1 cellular context compared by ENCODE assay signal in the genomic region with DNA sequence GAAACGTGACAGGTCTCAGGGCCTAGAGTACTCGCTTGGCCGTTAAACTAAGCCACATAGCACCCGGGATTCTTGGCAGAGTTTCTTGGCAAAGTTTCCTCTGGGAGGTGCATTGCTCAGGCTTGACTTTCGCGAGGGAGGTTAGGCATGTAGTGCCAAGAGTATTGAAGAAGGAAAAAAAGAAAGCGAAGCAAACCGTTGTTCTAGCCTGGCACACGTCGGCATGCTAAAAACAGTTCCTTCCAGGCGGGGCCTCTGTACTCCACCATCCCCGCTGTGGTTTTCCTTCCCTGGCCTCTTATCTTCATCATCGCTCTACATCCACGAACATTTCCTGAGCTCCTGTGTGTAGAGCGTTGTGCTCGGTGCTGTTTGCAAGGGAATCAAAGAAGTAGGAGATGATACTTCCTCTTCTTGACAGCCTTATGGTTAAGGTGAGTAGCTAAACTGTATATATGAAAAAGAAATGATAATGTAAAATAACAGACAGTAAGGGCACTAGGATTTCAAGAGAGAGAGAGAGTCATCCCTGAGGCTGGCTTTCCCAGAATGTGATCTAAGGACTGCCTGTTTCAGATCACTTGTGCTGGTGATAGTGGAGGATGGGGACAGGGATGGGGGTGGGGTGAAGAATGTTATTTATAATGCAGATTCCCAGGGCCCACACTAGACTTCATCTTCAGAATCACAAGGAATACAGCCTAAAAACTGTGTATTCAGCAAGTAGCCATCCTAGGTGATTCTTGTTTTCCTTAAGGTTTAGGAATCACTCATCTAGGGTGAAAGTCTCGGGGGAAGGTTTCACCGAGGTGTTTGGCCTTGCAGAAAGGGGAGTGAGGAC.
TF ChIP-seq lines count a peak whose summit lies in the region.

No MANE protein-coding gene starts in this region.

TF ChIP-seq in GM23338, 12 proteins besides CTCF, POLR2A, EP300 and RAD21 (continued from another document):
- TF ChIP-seq, protein P1, sequence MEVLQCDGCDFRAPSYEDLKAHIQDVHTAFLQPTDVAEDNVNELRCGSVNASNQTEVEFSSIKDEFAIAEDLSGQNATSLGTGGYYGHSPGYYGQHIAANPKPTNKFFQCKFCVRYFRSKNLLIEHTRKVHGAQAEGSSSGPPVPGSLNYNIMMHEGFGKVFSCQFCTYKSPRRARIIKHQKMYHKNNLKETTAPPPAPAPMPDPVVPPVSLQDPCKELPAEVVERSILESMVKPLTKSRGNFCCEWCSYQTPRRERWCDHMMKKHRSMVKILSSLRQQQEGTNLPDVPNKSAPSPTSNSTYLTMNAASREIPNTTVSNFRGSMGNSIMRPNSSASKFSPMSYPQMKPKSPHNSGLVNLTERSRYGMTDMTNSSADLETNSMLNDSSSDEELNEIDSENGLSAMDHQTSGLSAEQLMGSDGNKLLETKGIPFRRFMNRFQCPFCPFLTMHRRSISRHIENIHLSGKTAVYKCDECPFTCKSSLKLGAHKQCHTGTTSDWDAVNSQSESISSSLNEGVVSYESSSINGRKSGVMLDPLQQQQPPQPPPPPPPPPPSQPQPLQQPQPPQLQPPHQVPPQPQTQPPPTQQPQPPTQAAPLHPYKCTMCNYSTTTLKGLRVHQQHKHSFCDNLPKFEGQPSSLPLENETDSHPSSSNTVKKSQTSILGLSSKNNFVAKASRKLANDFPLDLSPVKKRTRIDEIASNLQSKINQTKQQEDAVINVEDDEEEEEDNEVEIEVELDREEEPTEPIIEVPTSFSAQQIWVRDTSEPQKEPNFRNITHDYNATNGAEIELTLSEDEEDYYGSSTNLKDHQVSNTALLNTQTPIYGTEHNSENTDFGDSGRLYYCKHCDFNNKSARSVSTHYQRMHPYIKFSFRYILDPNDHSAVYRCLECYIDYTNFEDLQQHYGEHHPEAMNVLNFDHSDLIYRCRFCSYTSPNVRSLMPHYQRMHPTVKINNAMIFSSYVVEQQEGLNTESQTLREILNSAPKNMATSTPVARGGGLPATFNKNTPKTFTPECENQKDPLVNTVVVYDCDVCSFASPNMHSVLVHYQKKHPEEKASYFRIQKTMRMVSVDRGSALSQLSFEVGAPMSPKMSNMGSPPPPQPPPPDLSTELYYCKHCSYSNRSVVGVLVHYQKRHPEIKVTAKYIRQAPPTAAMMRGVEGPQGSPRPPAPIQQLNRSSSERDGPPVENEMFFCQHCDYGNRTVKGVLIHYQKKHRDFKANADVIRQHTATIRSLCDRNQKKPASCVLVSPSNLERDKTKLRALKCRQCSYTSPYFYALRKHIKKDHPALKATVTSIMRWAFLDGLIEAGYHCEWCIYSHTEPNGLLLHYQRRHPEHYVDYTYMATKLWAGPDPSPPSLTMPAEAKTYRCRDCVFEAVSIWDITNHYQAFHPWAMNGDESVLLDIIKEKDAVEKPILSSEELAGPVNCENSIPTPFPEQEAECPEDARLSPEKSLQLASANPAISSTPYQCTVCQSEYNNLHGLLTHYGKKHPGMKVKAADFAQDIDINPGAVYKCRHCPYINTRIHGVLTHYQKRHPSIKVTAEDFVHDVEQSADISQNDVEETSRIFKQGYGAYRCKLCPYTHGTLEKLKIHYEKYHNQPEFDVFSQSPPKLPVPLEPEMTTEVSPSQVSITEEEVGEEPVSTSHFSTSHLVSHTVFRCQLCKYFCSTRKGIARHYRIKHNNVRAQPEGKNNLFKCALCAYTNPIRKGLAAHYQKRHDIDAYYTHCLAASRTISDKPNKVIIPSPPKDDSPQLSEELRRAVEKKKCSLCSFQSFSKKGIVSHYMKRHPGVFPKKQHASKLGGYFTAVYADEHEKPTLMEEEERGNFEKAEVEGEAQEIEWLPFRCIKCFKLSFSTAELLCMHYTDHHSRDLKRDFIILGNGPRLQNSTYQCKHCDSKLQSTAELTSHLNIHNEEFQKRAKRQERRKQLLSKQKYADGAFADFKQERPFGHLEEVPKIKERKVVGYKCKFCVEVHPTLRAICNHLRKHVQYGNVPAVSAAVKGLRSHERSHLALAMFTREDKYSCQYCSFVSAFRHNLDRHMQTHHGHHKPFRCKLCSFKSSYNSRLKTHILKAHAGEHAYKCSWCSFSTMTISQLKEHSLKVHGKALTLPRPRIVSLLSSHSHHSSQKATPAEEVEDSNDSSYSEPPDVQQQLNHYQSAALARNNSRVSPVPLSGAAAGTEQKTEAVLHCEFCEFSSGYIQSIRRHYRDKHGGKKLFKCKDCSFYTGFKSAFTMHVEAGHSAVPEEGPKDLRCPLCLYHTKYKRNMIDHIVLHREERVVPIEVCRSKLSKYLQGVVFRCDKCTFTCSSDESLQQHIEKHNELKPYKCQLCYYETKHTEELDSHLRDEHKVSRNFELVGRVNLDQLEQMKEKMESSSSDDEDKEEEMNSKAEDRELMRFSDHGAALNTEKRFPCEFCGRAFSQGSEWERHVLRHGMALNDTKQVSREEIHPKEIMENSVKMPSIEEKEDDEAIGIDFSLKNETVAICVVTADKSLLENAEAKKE (CRISPR knock-in tag; IDR thresholded peaks at IDR 0.05) = no peak
- no peak for TF ChIP-seq EZH2 (IDR thresholded peaks at IDR 0.05; ENCODE audit: low read depth, unreplicated experiment)
- no peak for TF ChIP-seq JUNB (IDR thresholded peaks at IDR 0.05; ENCODE audit: unreplicated experiment)
- no peak for TF ChIP-seq POLR2AphosphoS5 (IDR thresholded peaks at IDR 0.05; ENCODE audit: low read depth)
- TF ChIP-seq, protein P2, sequence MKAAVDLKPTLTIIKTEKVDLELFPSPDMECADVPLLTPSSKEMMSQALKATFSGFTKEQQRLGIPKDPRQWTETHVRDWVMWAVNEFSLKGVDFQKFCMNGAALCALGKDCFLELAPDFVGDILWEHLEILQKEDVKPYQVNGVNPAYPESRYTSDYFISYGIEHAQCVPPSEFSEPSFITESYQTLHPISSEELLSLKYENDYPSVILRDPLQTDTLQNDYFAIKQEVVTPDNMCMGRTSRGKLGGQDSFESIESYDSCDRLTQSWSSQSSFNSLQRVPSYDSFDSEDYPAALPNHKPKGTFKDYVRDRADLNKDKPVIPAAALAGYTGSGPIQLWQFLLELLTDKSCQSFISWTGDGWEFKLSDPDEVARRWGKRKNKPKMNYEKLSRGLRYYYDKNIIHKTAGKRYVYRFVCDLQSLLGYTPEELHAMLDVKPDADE (IDR thresholded peaks at IDR 0.05) = no peak
- TF ChIP-seq ZNF114 (CRISPR knock-in tag; IDR thresholded peaks at IDR 0.05) = no peak
- TF ChIP-seq EZH2phosphoT487 (IDR thresholded peaks at IDR 0.05; ENCODE audit: unreplicated experiment) = no peak
